Comparison of ENCODE assay signal across 30 cellular contexts in the genomic region with DNA sequence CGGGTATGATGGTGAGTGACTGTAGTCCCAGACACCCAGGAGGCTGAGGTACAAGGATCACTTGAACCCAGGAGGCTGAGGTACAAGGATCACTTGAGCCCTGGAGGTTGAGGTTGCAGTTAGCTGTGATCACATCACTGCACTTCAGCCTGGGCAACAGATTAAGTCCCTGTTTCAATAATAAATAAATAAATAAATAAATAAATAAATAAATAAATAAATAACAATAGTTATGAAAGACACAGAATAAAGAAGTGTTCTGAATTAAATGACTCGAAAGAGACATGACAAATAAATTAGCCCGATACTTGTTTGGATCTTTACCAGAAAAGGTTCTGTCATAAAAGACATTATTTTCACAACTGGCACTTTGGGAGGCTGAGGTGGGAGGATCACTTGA.
"Had no signal": no experiment of that assay in that cellular context is flagged by ENCODE, and none has a peak within 500 bp of the region (broad histone marks: within the 10 kb centered on the region; RNA-seq: fewer than 3 reads in every experiment).

No MANE protein-coding gene starts in this region.

- H2AFZ ChIP-seq: neural progenitor cell, parathyroid adenoma had no signal

- H3K4me1 Mint-ChIP-seq: nephron, neural progenitor cell had no signal

- H3K4me3 Mint-ChIP-seq: natural killer cell; nephron; neural progenitor cell; stimulated activated memory B cell treated with anti-CD40 and anti-IgM and Interleukin-4, amounts not matched to agents 10 μg/mL and 1 μg/mL and 100 μg/mL, for 72 hours; stimulated activated naive CD8-positive, alpha-beta T cell treated with anti-CD3 and anti-CD28 coated beads, Interleukin-15, Interleukin-2, amounts not matched to agents 100 ng/mL and 50 ng/mL, for 24 hours had no signal

- H3K79me2 ChIP-seq: parathyroid adenoma had no signal

- H3K4me3 ChIP-seq: neural progenitor cell, ovary, psoas muscle, skin epidermis, smooth muscle cell, spleen, stomach, thoracic aorta, thyroid gland, tibial nerve, upper lobe of left lung, vagina had no signal

- ATAC-seq: natural killer cell; psoas muscle; right cardiac atrium; sciatic nerve; stimulated activated memory B cell treated with anti-CD40 and anti-IgM and Interleukin-4, amounts not matched to agents 10 μg/mL and 1 μg/mL and 100 μg/mL, for 72 hours had no signal

- H3K27ac Mint-ChIP-seq: natural killer cell; nephron; neural progenitor cell; progenitor cell of endocrine pancreas; stimulated activated memory B cell treated with anti-CD40 and anti-IgM and Interleukin-4, amounts not matched to agents 10 μg/mL and 1 μg/mL and 100 μg/mL, for 72 hours; stimulated activated naive CD8-positive, alpha-beta T cell treated with anti-CD3 and anti-CD28 coated beads, Interleukin-15, Interleukin-2, amounts not matched to agents 100 ng/mL and 50 ng/mL, for 24 hours had no signal

- H3K27ac ChIP-seq: neural progenitor cell, ovary, parathyroid adenoma, psoas muscle, skin epidermis, spleen, stomach, thoracic aorta, thyroid gland, tibial nerve, upper lobe of left lung, vagina had no signal

- H3K4me2 ChIP-seq: neural progenitor cell, smooth muscle cell had no signal

- H3K9me3 Mint-ChIP-seq: natural killer cell; nephron; neural progenitor cell; stimulated activated memory B cell treated with anti-CD40 and anti-IgM and Interleukin-4, amounts not matched to agents 10 μg/mL and 1 μg/mL and 100 μg/mL, for 72 hours; stimulated activated naive CD8-positive, alpha-beta T cell treated with anti-CD3 and anti-CD28 coated beads, Interleukin-15, Interleukin-2, amounts not matched to agents 100 ng/mL and 50 ng/mL, for 24 hours had no signal

- H3K27me3 Mint-ChIP-seq: progenitor cell of endocrine pancreas; stimulated activated memory B cell treated with anti-CD40 and anti-IgM and Interleukin-4, amounts not matched to agents 10 μg/mL and 1 μg/mL and 100 μg/mL, for 72 hours; stimulated activated naive CD8-positive, alpha-beta T cell treated with anti-CD3 and anti-CD28 coated beads, Interleukin-15, Interleukin-2, amounts not matched to agents 100 ng/mL and 50 ng/mL, for 24 hours had no signal

- FAIRE-seq: urothelium cell line had no signal

- H3K9ac ChIP-seq: neural progenitor cell, parathyroid adenoma had no signal

- H3K9me3 ChIP-seq: ovary, psoas muscle, spleen, stomach, thoracic aorta, thyroid gland, tibial nerve, upper lobe of left lung, vagina had no signal

- H3K4me1 ChIP-seq: neural progenitor cell, parathyroid adenoma, psoas muscle, thyroid gland, tibial nerve, vagina had no signal

- DNase-seq: natural killer cell; occipital lobe; ovary; posterior cingulate gyrus; psoas muscle; right cardiac atrium; spleen; stimulated activated CD4-positive, alpha-beta T cell treated with anti-CD3 and anti-CD28 coated beads, Interleukin-12 subunit alpha, Interleukin-12 subunit beta, amount 100 ng/mL, for 4 hours; stimulated activated CD4-positive, alpha-beta T cell treated with anti-CD3 and anti-CD28 coated beads, Interleukin-1b, Interleukin-23, amount 100 ng/mL, for 48 hours; stimulated activated CD4-positive, alpha-beta T cell treated with anti-CD3 and anti-CD28 coated beads, Interleukin-4, amount 100 ng/mL, for 1 hour; stimulated activated CD4-positive, alpha-beta T cell treated with anti-CD3 and anti-CD28 coated beads, Interleukin-4, amount 100 ng/mL, for 4 hours; stimulated activated CD8-positive, alpha-beta memory T cell treated with anti-CD3 and anti-CD28 coated beads, Interleukin-4, amount 100 ng/mL, for 48 hours; stimulated activated naive CD4-positive, alpha-beta T cell treated with Interleukin-2 at 50 U/mL for 16 hours; stomach; thyroid gland; trophoblast cell; upper lobe of left lung had no signal

- H3K27me3 ChIP-seq: neural progenitor cell, ovary, spleen, stomach, thyroid gland, tibial nerve, upper lobe of left lung, vagina had no signal

- H3K36me3 Mint-ChIP-seq: natural killer cell had no signal

- H3K36me3 ChIP-seq: ovary, thoracic aorta had no signal
